In genomic region chr18:13454363-13455150, GRCh38 we compare ENCODE assay signal across 13 cellular contexts.
DNase-seq lines count a peak whose midpoint lies in the region; ATAC-seq lines count a peak whose summit lies in the region.
"Had no signal": no experiment of that assay in that cellular context is flagged by ENCODE, and none has a peak within 500 bp of the region (broad histone marks: within the 10 kb centered on the region; RNA-seq: fewer than 3 reads in every experiment).

No MANE protein-coding gene starts in this region.

- H3K27ac ChIP-seq in CD4-positive, CD25-positive, alpha-beta regulatory T cell (ENCODE audit: insufficient read depth, low read length, poor library complexity, severe bottlenecking): no peak overlapping the region
- H3K27ac ChIP-seq: SJCRH30 had no signal

- DNase-seq in activated T-cell treated with anti-CD3 and anti-CD28 coated beads, Interleukin-2, amount 50 U/mL, for 1 hour: peak; percentile 16
- no peak for DNase-seq in activated T-cell treated with anti-CD3 and anti-CD28 coated beads, Interleukin-2, amount 50 U/mL, for 72 hours
- DNase-seq in CD4-positive, CD25-positive, alpha-beta regulatory T cell: no peak
- DNase-seq in T-helper 17 cell: no peak
- peak; percentile 27 for DNase-seq in left kidney (ENCODE audit: low read depth, low spot score)
- DNase-seq in NCI-H82 treated with DMSO at 0.1 percent for 48 hours (lab: John Stamatoyannopoulos, UW; ENCODE audit: unreplicated experiment): no peak
- DNase-seq in SIG-M5 treated with dmso at 0.1 percent for 504 hours (lab: John Stamatoyannopoulos, UW; ENCODE audit: unreplicated experiment): no peak
- DNase-seq in SHP77 treated with DMSO at 0.1 percent for 48 hours (lab: John Stamatoyannopoulos, UW): no peak
- DNase-seq: CD4-positive, alpha-beta memory T cell; NCI-H446; NCI-H82; SJCRH30 had no signal

- no peak overlapping the region for H3K4me3 ChIP-seq in CD4-positive, CD25-positive, alpha-beta regulatory T cell (ENCODE audit: low read depth, low read length)
- H3K4me3 ChIP-seq: SJCRH30 had no signal

- H3K9me3 ChIP-seq in CD4-positive, CD25-positive, alpha-beta regulatory T cell (ENCODE audit: control insufficient read depth in 2 of 2, low read length in 2 of 2): no peaks in the 10 kb centered on the region
- H3K9me3 ChIP-seq in T-helper 17 cell (ENCODE audit: control insufficient read depth, low read length, poor library complexity, severe bottlenecking): no peaks in the 10 kb centered on the region
- H3K9me3 ChIP-seq: SJCRH30 had no signal

- H3K4me1 ChIP-seq in CD4-positive, CD25-positive, alpha-beta regulatory T cell (ENCODE audit: control insufficient read depth, insufficient read depth, low read length, poor library complexity, severe bottlenecking): peaks cover 54% of the 10 kb centered on the region
- H3K4me1 ChIP-seq: SJCRH30 had no signal

- peaks cover 4 to 5% of the 10 kb centered on the region in 2 donors for H3K36me3 Mint-ChIP-seq in activated T-cell treated with anti-CD3 and anti-CD28 coated beads, Interleukin-2, amount 50 U/mL, for 72 hours (ENCODE audit: insufficient read depth in 2 of 2)
- peaks cover 10% of the 10 kb centered on the region for H3K36me3 Mint-ChIP-seq in CD4-positive, CD25-positive, alpha-beta regulatory T cell
- H3K36me3 Mint-ChIP-seq in T-helper 17 cell (ENCODE audit: low read depth): peaks cover 4% of the 10 kb centered on the region
- H3K36me3 Mint-ChIP-seq: IgD-negative memory B cell had no signal

- ATAC-seq in activated T-cell treated with anti-CD3 and anti-CD28 coated beads, Interleukin-2, amount 50 U/mL, for 72 hours (replicated peaks in 1 of 2): no peak
- ATAC-seq in CD4-positive, CD25-positive, alpha-beta regulatory T cell (ENCODE audit: low read depth in 2 of 2): no peak
- no peak for ATAC-seq in T-helper 17 cell

- H3K36me3 ChIP-seq in CD4-positive, CD25-positive, alpha-beta regulatory T cell (ENCODE audit: control insufficient read depth, insufficient read depth, low read length): peaks cover 3% of the 10 kb centered on the region
- H3K36me3 ChIP-seq: SJCRH30 had no signal

- no peak overlapping the region for H3K4me3 Mint-ChIP-seq in activated T-cell treated with anti-CD3 and anti-CD28 coated beads, Interleukin-2, amount 50 U/mL, for 72 hours
- peak overlapping the region in 3 of 4 donors; percentile 22 to 61 (median 52) for H3K4me3 Mint-ChIP-seq in CD4-positive, CD25-positive, alpha-beta regulatory T cell
- peak overlapping the region; percentile 74 for H3K4me3 Mint-ChIP-seq in T-helper 17 cell
- H3K4me3 Mint-ChIP-seq: IgD-negative memory B cell had no signal

- no peaks in the 10 kb centered on the region for H3K27me3 Mint-ChIP-seq in activated T-cell treated with anti-CD3 and anti-CD28 coated beads, Interleukin-2, amount 50 U/mL, for 72 hours (ENCODE audit: low read depth)
- no peaks in the 10 kb centered on the region for H3K27me3 Mint-ChIP-seq in CD4-positive, CD25-positive, alpha-beta regulatory T cell
- no peaks in the 10 kb centered on the region for H3K27me3 Mint-ChIP-seq in T-helper 17 cell
- H3K27me3 Mint-ChIP-seq: CD4-positive, alpha-beta memory T cell had no signal

- no peaks in the 10 kb centered on the region for H3K27me3 ChIP-seq in CD4-positive, CD25-positive, alpha-beta regulatory T cell (ENCODE audit: control insufficient read depth, insufficient read depth, low read length)
- H3K27me3 ChIP-seq: SJCRH30 had no signal

- H3K9me3 Mint-ChIP-seq in activated T-cell treated with anti-CD3 and anti-CD28 coated beads, Interleukin-2, amount 50 U/mL, for 72 hours: no peaks in the 10 kb centered on the region
- no peaks in the 10 kb centered on the region for H3K9me3 Mint-ChIP-seq in CD4-positive, CD25-positive, alpha-beta regulatory T cell
- H3K9me3 Mint-ChIP-seq: CD4-positive, alpha-beta memory T cell had no signal

- no peak overlapping the region for H3K27ac Mint-ChIP-seq in activated T-cell treated with anti-CD3 and anti-CD28 coated beads, Interleukin-2, amount 50 U/mL, for 72 hours
- peak overlapping the region in 2 of 3 donors; percentile 34 to 88 for H3K27ac Mint-ChIP-seq in CD4-positive, CD25-positive, alpha-beta regulatory T cell
- H3K27ac Mint-ChIP-seq in T-helper 17 cell: peak overlapping the region; percentile 76
- H3K27ac Mint-ChIP-seq: IgD-negative memory B cell had no signal

- H3K4me1 Mint-ChIP-seq in activated T-cell treated with anti-CD3 and anti-CD28 coated beads, Interleukin-2, amount 50 U/mL, for 72 hours (ENCODE audit: low read depth): peaks cover 45% of the 10 kb centered on the region
- H3K4me1 Mint-ChIP-seq in CD4-positive, CD25-positive, alpha-beta regulatory T cell: peaks cover 26 to 93% (median 62%) of the 10 kb centered on the region in 4 donors
- H3K4me1 Mint-ChIP-seq in T-helper 17 cell: peaks cover 47% of the 10 kb centered on the region

Comparison
In these comparisons a context has a peak if more than half of its experiments do, and no peak if none do; other contexts are left out.
1. DNase-seq: peak in activated T-cell treated with anti-CD3 and anti-CD28 coated beads, Interleukin-2, amount 50 U/mL, for 1 hour (single experiment) and left kidney (single experiment); none in activated T-cell treated with anti-CD3 and anti-CD28 coated beads, Interleukin-2, amount 50 U/mL, for 72 hours (0 of 2), CD4-positive, CD25-positive, alpha-beta regulatory T cell (0 of 3), T-helper 17 cell (0 of 3), NCI-H82 treated with DMSO at 0.1 percent for 48 hours (single experiment), SIG-M5 treated with dmso at 0.1 percent for 504 hours (single experiment) and SHP77 treated with DMSO at 0.1 percent for 48 hours (single experiment).
2. H3K4me3 Mint-ChIP-seq: peak in CD4-positive, CD25-positive, alpha-beta regulatory T cell (3 of 4) and T-helper 17 cell (single experiment); none in activated T-cell treated with anti-CD3 and anti-CD28 coated beads, Interleukin-2, amount 50 U/mL, for 72 hours (0 of 2).